Comparison of ENCODE assay signal across 19 cellular contexts in genomic region chr19:55492362-55492944, GRCh38. TPM values are rescaled to one million over a fixed set of nuclear protein-coding genes. Genes with fewer than 3 reads are reported as not detected.
A peak's percentile ranks its signal among the peaks of the same experiment; 100 is the strongest.
DNase-seq lines count a peak whose midpoint lies in the region; ATAC-seq and TF ChIP-seq lines count a peak whose summit lies in the region.
"Had no signal": no experiment of that assay in that cellular context is flagged by ENCODE, and none has a peak within 500 bp of the region (broad histone marks: within the 10 kb centered on the region; RNA-seq: fewer than 3 reads in every experiment).

No MANE protein-coding gene starts in this region.

- peaks cover 21% of the 10 kb centered on the region for H3K4me1 Mint-ChIP-seq in MCF 10A (ENCODE audit: insufficient read depth, unreplicated experiment)
- H3K4me1 Mint-ChIP-seq in brain: peaks cover 47% of the 10 kb centered on the region

- CTCF ChIA-PET in MCF 10A (lab: Yijun Ruan, JAX): interaction anchor here (0.6 to 6.2 kb wide), 5 partner anchors 9 to 403 kb away, joined by 3 to 51 read pairs (median 4); no protein-coding TSS in a partner anchor

- no peak overlapping the region for H3K4me3 ChIP-seq in breast epithelium
- no peak overlapping the region for H3K4me3 ChIP-seq in sigmoid colon
- H3K4me3 ChIP-seq in MM.1S (ENCODE audit: low read length): no peak overlapping the region
- H3K4me3 ChIP-seq in mesenchymal stem cell (ENCODE audit: insufficient read depth in 1 of 2, low read depth in 1 of 2, low read length in 2 of 2): no peak overlapping the region
- H3K4me3 ChIP-seq: coronary artery, testis had no signal

- H3K27ac Mint-ChIP-seq in MCF 10A (ENCODE audit: low read depth, unreplicated experiment): no peak overlapping the region
- H3K27ac Mint-ChIP-seq in brain: peak overlapping the region in 4 of 5 experiments; percentile 29 to 60 (median 39)
- H3K27ac Mint-ChIP-seq: activated CD4-positive, alpha-beta memory T cell treated with anti-CD3 and anti-CD28 coated beads for 36 hours; activated T-cell treated with anti-CD3 and anti-CD28 coated beads, Interleukin-2, amount 50 U/mL, for 24 hours; progenitor cell of endocrine pancreas had no signal

- no peak overlapping the region for H2BK120ac ChIP-seq in mesenchymal stem cell (ENCODE audit: low read depth, low read length)

- H3K14ac ChIP-seq in mesenchymal stem cell (ENCODE audit: low read length in 2 of 2): no peak overlapping the region

- H3K9me3 ChIP-seq in breast epithelium (no peaks in the 10 kb centered on the region), sigmoid colon (no peaks in the 10 kb centered on the region), MM.1S (replicated peaks; ENCODE audit: insufficient read depth, low read length) (no peaks in the 10 kb centered on the region), mesenchymal stem cell (ENCODE audit: control insufficient read depth, low read length) (no peaks in the 10 kb centered on the region)
- H3K9me3 ChIP-seq: gastrocnemius medialis, testis had no signal

- no peaks in the 10 kb centered on the region for H3K9me3 Mint-ChIP-seq in MCF 10A (ENCODE audit: unreplicated experiment)
- no peaks in the 10 kb centered on the region for H3K9me3 Mint-ChIP-seq in brain
- H3K9me3 Mint-ChIP-seq: activated CD4-positive, alpha-beta memory T cell treated with anti-CD3 and anti-CD28 coated beads for 36 hours; activated T-cell treated with anti-CD3 and anti-CD28 coated beads, Interleukin-2, amount 50 U/mL, for 24 hours; CD8-positive, alpha-beta memory T cell had no signal

- 23 to 52% methylated on average over 12 of the region's 12 CpGs for WGBS in sigmoid colon, 2 donors
- WGBS in mesenchymal stem cell: 77% methylated on average over 12 of the region's 12 CpGs

- no peak for TF ChIP-seq EP300 in sigmoid colon (IDR thresholded peaks at IDR 0.05)

- H3K4me2 ChIP-seq in MM.1S (ENCODE audit: low read depth, low read length): no peak overlapping the region
- no peak overlapping the region for H3K4me2 ChIP-seq in mesenchymal stem cell (ENCODE audit: low read length, poor library complexity, severe bottlenecking)

- no peaks in the 10 kb centered on the region for H4K20me1 ChIP-seq in MM.1S (ENCODE audit: insufficient read depth, low read length)

- no peak overlapping the region for H3K18ac ChIP-seq in mesenchymal stem cell (ENCODE audit: low read depth in 1 of 2, low read length in 2 of 2)

- H2AK5ac ChIP-seq in mesenchymal stem cell (ENCODE audit: low read length, severe bottlenecking): no peak overlapping the region

- no peak overlapping the region for H4K91ac ChIP-seq in mesenchymal stem cell (ENCODE audit: low read length)

- no peak overlapping the region for H4K8ac ChIP-seq in mesenchymal stem cell (ENCODE audit: low read length)

- H3K79me1 ChIP-seq in mesenchymal stem cell (replicated peaks; ENCODE audit: low read length, poor library complexity, severe bottlenecking): peaks cover 7% of the 10 kb centered on the region

- no peak for TF ChIP-seq POLR2A in breast epithelium (IDR thresholded peaks at IDR 0.05)
- no peak for TF ChIP-seq POLR2A in sigmoid colon (IDR thresholded peaks at IDR 0.05)

- TF ChIP-seq CTCF in MCF 10A (IDR thresholded peaks at IDR 0.05; ENCODE audit: unreplicated experiment) (no peak), breast epithelium (IDR thresholded peaks at IDR 0.05) (no peak), brain (conservative IDR thresholded peaks at IDR 0.05) (no peak), sigmoid colon (IDR thresholded peaks at IDR 0.05) (no peak), MM.1S (IDR thresholded peaks at IDR 0.05; ENCODE audit: low read length) (no peak)

- H3K9ac ChIP-seq in MM.1S (ENCODE audit: low read length) (no peak overlapping the region), mesenchymal stem cell (ENCODE audit: low read length) (no peak overlapping the region)

- H2BK15ac ChIP-seq in mesenchymal stem cell (ENCODE audit: low read depth, poor library complexity, severe bottlenecking): no peak overlapping the region

- intact Hi-C loops in MCF 10A (cut with micrococcal nuclease) (no loop called here), breast epithelium (cut with DNase I; ENCODE audit: low total_unique reads) (no loop called here), sigmoid colon (cut with DNase I) (loop anchor here (10.0 kb wide), 1 partner anchor 208 kb away; the partner anchor contains the start of genes BRSK1 and HSPBP1)

- H3K23ac ChIP-seq in mesenchymal stem cell (ENCODE audit: low read length in 2 of 2): no peak overlapping the region

- no peaks in the 10 kb centered on the region for H3K9me2 ChIP-seq in MM.1S (replicated peaks; ENCODE audit: insufficient read depth, low read length)

- H3K27me3 Mint-ChIP-seq in MCF 10A (ENCODE audit: insufficient read depth, unreplicated experiment) (no peaks in the 10 kb centered on the region), brain (peaks cover 3% of the 10 kb centered on the region)

- H3K4me3 Mint-ChIP-seq in MCF 10A (ENCODE audit: unreplicated experiment): no peak overlapping the region
- no peak overlapping the region for H3K4me3 Mint-ChIP-seq in brain
- H3K4me3 Mint-ChIP-seq: activated CD4-positive, alpha-beta memory T cell treated with anti-CD3 and anti-CD28 coated beads for 36 hours; activated T-cell treated with anti-CD3 and anti-CD28 coated beads, Interleukin-2, amount 50 U/mL, for 24 hours; CD8-positive, alpha-beta memory T cell had no signal

- H3K4me1 ChIP-seq in breast epithelium (peaks cover 0 to 6% of the 10 kb centered on the region in 2 donors), sigmoid colon (peaks cover 0 to 66% (median 66%) of the 10 kb centered on the region in 4 donors), MM.1S (ENCODE audit: low read length) (no peaks in the 10 kb centered on the region), mesenchymal stem cell (ENCODE audit: control insufficient read depth, insufficient read depth, low read depth, low read length) (peaks cover 49% of the 10 kb centered on the region)
- H3K4me1 ChIP-seq: gastrocnemius medialis had no signal

- no peak for ATAC-seq in HG02798 (IDR thresholded peaks at IDR 0.05; ENCODE audit: poor library complexity, unreplicated experiment)
- ATAC-seq: gastrocnemius medialis had no signal

- POLR2A ChIA-PET in MCF 10A (lab: Yijun Ruan, JAX): interaction anchor here (0.9 to 1.0 kb wide), 2 partner anchors 12 to 17 kb away, joined by 3 to 4 read pairs; partner anchors contain the start of gene ZNF628

- DNase-seq in MCF 10A (ENCODE audit: unreplicated experiment): peak; percentile 58
- no peak for DNase-seq in breast epithelium (ENCODE audit: low spot score in 2 of 2)
- DNase-seq in NCI-H146 (lab: John Stamatoyannopoulos, UW): peak; percentile 58
- no peak for DNase-seq in sigmoid colon
- DNase-seq in MM.1S: no peak
- DNase-seq in mesenchymal stem cell: no peak
- DNase-seq: activated CD4-positive, alpha-beta memory T cell treated with anti-CD3 and anti-CD28 coated beads for 36 hours; activated naive CD4-positive, alpha-beta T cell treated with anti-CD3 and anti-CD28 coated beads, Interleukin-2, amount 50 U/mL, for 16 hours; activated T-cell treated with anti-CD3 and anti-CD28 coated beads, Interleukin-2, amount 50 U/mL, for 24 hours; CD8-positive, alpha-beta memory T cell; gastrocnemius medialis; NCI-H1048; testis; WERI-Rb-1 had no signal

- no peak overlapping the region for H3K4ac ChIP-seq in mesenchymal stem cell (ENCODE audit: low read depth in 1 of 2, low read length in 2 of 2)

- H2BK12ac ChIP-seq in mesenchymal stem cell (ENCODE audit: low read length in 2 of 2): no peak overlapping the region

- no peak overlapping the region for H2BK5ac ChIP-seq in mesenchymal stem cell (ENCODE audit: low read depth, low read length, poor library complexity, severe bottlenecking)

- H3K36me3 ChIP-seq in breast epithelium (no peaks in the 10 kb centered on the region), sigmoid colon (peaks cover 0 to 10% (median 2%) of the 10 kb centered on the region in 4 donors), MM.1S (replicated peaks; ENCODE audit: insufficient read depth, low read length) (no peaks in the 10 kb centered on the region), mesenchymal stem cell (ENCODE audit: control insufficient read depth in 1 of 2, insufficient read depth in 2 of 2, low read depth in 1 of 2, low read length in 2 of 2) (peaks cover 19 to 54% of the 10 kb centered on the region in 2 experiments)
- H3K36me3 ChIP-seq: gastrocnemius medialis, WERI-Rb-1 had no signal

- H3K36me3 Mint-ChIP-seq in MCF 10A (ENCODE audit: insufficient read depth, unreplicated experiment) (peaks cover 5% of the 10 kb centered on the region), brain (no peaks in the 10 kb centered on the region)
- H3K36me3 Mint-ChIP-seq: activated CD4-positive, alpha-beta memory T cell treated with anti-CD3 and anti-CD28 coated beads for 36 hours; CD8-positive, alpha-beta memory T cell had no signal

- peaks cover 0 to 11% of the 10 kb centered on the region in 2 donors for H3K27me3 ChIP-seq in breast epithelium
- H3K27me3 ChIP-seq in sigmoid colon: no peaks in the 10 kb centered on the region
- peaks cover 93% of the 10 kb centered on the region for H3K27me3 ChIP-seq in MM.1S (replicated peaks; ENCODE audit: insufficient read depth, low read length)
- no peaks in the 10 kb centered on the region for H3K27me3 ChIP-seq in mesenchymal stem cell (ENCODE audit: control insufficient read depth in 1 of 2, insufficient read depth in 1 of 2, low read length in 2 of 2)
- H3K27me3 ChIP-seq: testis had no signal

- no TSS peak for BruUV-seq in MCF 10A (replicated peaks; lab: Mats Ljungman, UMichigan)

- peak overlapping the region in 1 of 2 donors; percentile 95 for H3K27ac ChIP-seq in breast epithelium
- H3K27ac ChIP-seq in sigmoid colon: peak overlapping the region; percentile 68 to 99 (median 94)
- H3K27ac ChIP-seq in MM.1S (ENCODE audit: low read length): no peak overlapping the region
- no peak overlapping the region for H3K27ac ChIP-seq in mesenchymal stem cell (ENCODE audit: low read length, poor library complexity, severe bottlenecking)
- H3K27ac ChIP-seq: WERI-Rb-1 had no signal

- H2AFZ ChIP-seq in MM.1S (ENCODE audit: low read length) (no peak overlapping the region), mesenchymal stem cell (ENCODE audit: low read depth, low read length) (no peak overlapping the region)

- no peaks in the 10 kb centered on the region for H3K79me2 ChIP-seq in MM.1S (ENCODE audit: low read length)

- no peaks in the 10 kb centered on the region for H3F3A ChIP-seq in MM.1S (ENCODE audit: insufficient read depth, low read length)

RNA-seq across cellular contexts. Expression of gene SSC5D, which starts 4.2 kb away (rescaled TPM):
- total RNA-seq in MCF 10A (2022) (0.33 and 0.59 TPM in 2 replicates), breast epithelium (1 to 10 TPM; 3.6 to 7.2 (median 3.8) TPM), sigmoid colon (10 to 100 TPM in 3 of 4 donors, 1 to 10 TPM in 1; 9.9 to 66.7 (median 19.2) TPM)
- polyA plus RNA-seq in brain (ENCODE audit: insufficient read depth, low read depth, low replicate concordance) (2.6 TPM), sigmoid colon (1 to 10 TPM in 2 of 3 donors, not detected in 1; 1.2 to 3.8 TPM)
- polyA plus RNA-seq in mesenchymal stem cell (2013, experiment 1 of 2): 29.2 TPM
- 27.1 TPM for polyA plus RNA-seq in mesenchymal stem cell (2013, experiment 2 of 2)
- polyA plus RNA-seq: CD8-positive, alpha-beta memory T cell had no signal

RNA-seq across cellular contexts. Expression of gene NAT14, which starts 7.5 kb away (rescaled TPM):
- total RNA-seq in MCF 10A (2022): 16.6 and 22.8 TPM in 2 replicates
- 10 to 100 TPM in 2 of 3 donors, 1 to 10 TPM in 1; 1.9 to 11.3 (median 10.8) TPM for total RNA-seq in breast epithelium
- polyA plus RNA-seq in brain (ENCODE audit: insufficient read depth, low read depth, low replicate concordance): 95.6 TPM
- 10 to 100 TPM in 1 of 4 donors, 1 to 10 TPM in 3; 6.4 to 10.5 (median 8.4) TPM for total RNA-seq in sigmoid colon
- polyA plus RNA-seq in sigmoid colon: 10 to 100 TPM in 1 of 3 donors, 1 to 10 TPM in 2; 1.4 to 13.7 (median 2.4) TPM
- polyA plus RNA-seq in mesenchymal stem cell (2013, experiment 1 of 2): 106 TPM
- 108 TPM for polyA plus RNA-seq in mesenchymal stem cell (2013, experiment 2 of 2)

RNA-seq across cellular contexts. Expression of gene ZNF628, which starts 16.0 kb away (rescaled TPM):
- total RNA-seq in MCF 10A (2022) (6.2 and 12.1 TPM in 2 replicates), breast epithelium (1 to 10 TPM; 2.1 to 4.4 (median 4.3) TPM), sigmoid colon (10 to 100 TPM in 1 of 4 donors, 1 to 10 TPM in 3; 1.4 to 15.0 (median 3.7) TPM)
- polyA plus RNA-seq in brain (ENCODE audit: insufficient read depth, low read depth, low replicate concordance) (6.5 TPM), sigmoid colon (10 to 100 TPM in 1 of 3 donors, 1 to 10 TPM in 2; 1.8 to 10.1 (median 2.5) TPM)
- polyA plus RNA-seq in mesenchymal stem cell (2013, experiment 1 of 2): 7.0 TPM
- polyA plus RNA-seq in mesenchymal stem cell (2013, experiment 2 of 2): 6.6 TPM

RNA-seq across cellular contexts. Expression of gene C19orf85, which starts 27.9 kb away (rescaled TPM):
- 0.23 and 0.32 TPM in 2 replicates for total RNA-seq in MCF 10A (2022)
- total RNA-seq in breast epithelium: not detected
- polyA plus RNA-seq in brain (ENCODE audit: insufficient read depth, low read depth, low replicate concordance): 3.1 TPM
- total RNA-seq in sigmoid colon: not detected
- under 1 TPM in 1 of 3 donors, not detected in 2; 0.07 TPM for polyA plus RNA-seq in sigmoid colon
- polyA plus RNA-seq in mesenchymal stem cell (2013, experiment 1 of 2): not detected
- polyA plus RNA-seq in mesenchymal stem cell (2013, experiment 2 of 2): not detected
- total RNA-seq: activated CD4-positive, alpha-beta memory T cell treated with anti-CD3 and anti-CD28 coated beads for 36 hours; CD8-positive, alpha-beta memory T cell; gastrocnemius medialis; liver; progenitor cell of endocrine pancreas; testis had no signal
- polyA plus RNA-seq: CD8-positive, alpha-beta memory T cell; liver had no signal

RNA-seq across cellular contexts. Expression of gene ISOC2, which starts 31.0 kb away (rescaled TPM):
- total RNA-seq in MCF 10A (2022) (34.3 and 59.9 TPM in 2 replicates), breast epithelium (10 to 100 TPM; 42.7 to 71.5 (median 57.0) TPM), sigmoid colon (100 to 1,000 TPM in 2 of 4 donors, 10 to 100 TPM in 2; 90.3 to 114 (median 101) TPM)
- polyA plus RNA-seq in brain (ENCODE audit: insufficient read depth, low read depth, low replicate concordance) (43.8 TPM), sigmoid colon (100 to 1,000 TPM; 147 to 173 (median 162) TPM)
- polyA plus RNA-seq in mesenchymal stem cell (2013, experiment 1 of 2): 54.6 TPM
- 52.1 TPM for polyA plus RNA-seq in mesenchymal stem cell (2013, experiment 2 of 2)

Comparison
In these comparisons a context has a peak if more than half of its experiments do, and no peak if none do; other contexts are left out.
1. DNase-seq: peak in MCF 10A (single experiment) and NCI-H146 (single experiment); none in breast epithelium (0 of 2), sigmoid colon (single experiment), MM.1S (single experiment) and mesenchymal stem cell (single experiment).
2. H3K27ac ChIP-seq: peak in sigmoid colon (4 of 4); none in MM.1S (single experiment) and mesenchymal stem cell (single experiment).